Comparison of ENCODE assay signal across 24 cellular contexts in genomic region chr2:112312821-112313220, GRCh38. TPM values are rescaled to one million over a fixed set of nuclear protein-coding genes. Genes with fewer than 3 reads are reported as not detected.
DNase-seq lines count a peak whose midpoint lies in the region; ATAC-seq, FAIRE-seq and TF ChIP-seq lines count a peak whose summit lies in the region.
"Had no signal": no experiment of that assay in that cellular context is flagged by ENCODE, and none has a peak within 500 bp of the region (broad histone marks: within the 10 kb centered on the region; RNA-seq: fewer than 3 reads in every experiment).

No MANE protein-coding gene starts in this region.

- no peaks in the 10 kb centered on the region for H3F3A ChIP-seq in MM.1S (ENCODE audit: insufficient read depth, low read length)

- H2AFZ ChIP-seq in MM.1S (ENCODE audit: low read length) = no peak overlapping the region
- H2AFZ ChIP-seq: GM23338 had no signal

- H3K79me2 ChIP-seq in MM.1S (ENCODE audit: low read length) = no peaks in the 10 kb centered on the region

- DNase-seq in H54 (ENCODE audit: insufficient read length, low spot score) (no peak), MM.1S (peak; percentile 11), psoas muscle (no peak), MG63 (no peak)
- no peak for DNase-seq in activated naive CD4-positive, alpha-beta T cell treated with anti-CD3 and anti-CD28 coated beads for 36 hours
- DNase-seq: 8988T; ACHN; AML-193; BE2C; CD4-positive, alpha-beta T cell; CD8-positive, alpha-beta memory T cell; DMS 273 treated with DMSO at 0.1 percent for 48 hours; DMS79; EL; GDM1; HFFc6 had no signal

- ATAC-seq in psoas muscle (peak in 1 of 4 donors; percentile 49), GM19035 (IDR thresholded peaks at IDR 0.05; ENCODE audit: unreplicated experiment) (no peak)
- ATAC-seq: A549, GM12878, GM23338 had no signal

- no peaks in the 10 kb centered on the region for H3K27me3 ChIP-seq in MM.1S (replicated peaks; ENCODE audit: insufficient read depth, low read length)
- H3K27me3 ChIP-seq in psoas muscle (ENCODE audit: insufficient read depth in 3 of 3, low read length in 2 of 3) = no peaks in the 10 kb centered on the region
- no peaks in the 10 kb centered on the region for H3K27me3 ChIP-seq in MG63
- H3K27me3 ChIP-seq: BE2C; BLaER1 treated with 17β-estradiol and CSF1 and Interleukin-3, amounts not matched to agents 10 nM and 100 nM had no signal

- no peaks in the 10 kb centered on the region for H3K4me1 Mint-ChIP-seq in activated naive CD4-positive, alpha-beta T cell treated with anti-CD3 and anti-CD28 coated beads for 36 hours (ENCODE audit: low read depth)
- H3K4me1 Mint-ChIP-seq: CD14-positive monocyte; CD8-positive, alpha-beta memory T cell; GM23338 had no signal

- intact Hi-C loops in psoas muscle (cut with DNase I) = no loop called here
- intact Hi-C loops in activated naive CD4-positive, alpha-beta T cell treated with anti-CD3 and anti-CD28 coated beads for 36 hours (cut with micrococcal nuclease) = no loop called here

- TF ChIP-seq POLR2A in H54 (IDR thresholded peaks at IDR 0.05; ENCODE audit: low read depth, low read length) = no peak

- H3K9me3 ChIP-seq in MM.1S (replicated peaks; ENCODE audit: insufficient read depth, low read length) = no peaks in the 10 kb centered on the region
- no peaks in the 10 kb centered on the region for H3K9me3 ChIP-seq in psoas muscle
- no peaks in the 10 kb centered on the region for H3K9me3 ChIP-seq in MG63
- H3K9me3 ChIP-seq: A549; BE2C; BLaER1 treated with 17β-estradiol and CSF1 and Interleukin-3, amounts not matched to agents 10 nM and 100 nM; HAP-1 had no signal

- CTCF ChIA-PET in activated naive CD4-positive, alpha-beta T cell treated with anti-CD3 and anti-CD28 coated beads for 36 hours (lab: Charles Lee) = interaction anchor here (1.3 kb wide), 1 partner anchor 54 kb away, joined by 4 read pairs; no protein-coding TSS in a partner anchor

- H3K27me3 Mint-ChIP-seq in activated naive CD4-positive, alpha-beta T cell treated with anti-CD3 and anti-CD28 coated beads for 36 hours (ENCODE audit: low read depth) = no peaks in the 10 kb centered on the region
- H3K27me3 Mint-ChIP-seq: CD4-positive, alpha-beta T cell; CD8-positive, alpha-beta memory T cell had no signal

- no peaks in the 10 kb centered on the region for H3K9me2 ChIP-seq in MM.1S (replicated peaks; ENCODE audit: insufficient read depth, low read length)

- no peak for TF ChIP-seq CTCF in MM.1S (IDR thresholded peaks at IDR 0.05; ENCODE audit: low read length)
- no peak for TF ChIP-seq CTCF in psoas muscle (IDR thresholded peaks at IDR 0.05)

- H3K9ac ChIP-seq in MM.1S (ENCODE audit: low read length) = no peak overlapping the region
- H3K9ac ChIP-seq: BLaER1 treated with 17β-estradiol and CSF1 and Interleukin-3, amounts not matched to agents 10 nM and 100 nM had no signal

- H3K4me1 ChIP-seq in MM.1S (ENCODE audit: low read length) (peaks cover 6% of the 10 kb centered on the region; the same call in 1 of the 2 replicates), psoas muscle (peaks cover 4% of the 10 kb centered on the region)
- H3K4me1 ChIP-seq: BE2C; BLaER1 treated with 17β-estradiol and CSF1 and Interleukin-3, amounts not matched to agents 10 nM and 100 nM had no signal

- H3K9me3 Mint-ChIP-seq in activated naive CD4-positive, alpha-beta T cell treated with anti-CD3 and anti-CD28 coated beads for 36 hours = no peaks in the 10 kb centered on the region
- H3K9me3 Mint-ChIP-seq: CD14-positive monocyte; CD4-positive, alpha-beta T cell; CD8-positive, alpha-beta memory T cell; GM23338; HFFc6 had no signal

- H3K27ac ChIP-seq in MM.1S (ENCODE audit: low read length) (peak overlapping the region; percentile 27; the same call in 1 of the 2 replicates), psoas muscle (peak overlapping the region; percentile 14)
- H3K27ac ChIP-seq: A549; BLaER1 treated with 17β-estradiol and CSF1 and Interleukin-3, amounts not matched to agents 10 nM and 100 nM had no signal

- no peaks in the 10 kb centered on the region for H4K20me1 ChIP-seq in MM.1S (ENCODE audit: insufficient read depth, low read length)
- H4K20me1 ChIP-seq: BLaER1 treated with 17β-estradiol and CSF1 and Interleukin-3, amounts not matched to agents 10 nM and 100 nM had no signal

- H3K27ac Mint-ChIP-seq in activated naive CD4-positive, alpha-beta T cell treated with anti-CD3 and anti-CD28 coated beads for 36 hours = no peak overlapping the region
- H3K27ac Mint-ChIP-seq: CD14-positive monocyte; CD4-positive, alpha-beta T cell; CD8-positive, alpha-beta memory T cell; GM23338; HFFc6 had no signal

- H3K4me2 ChIP-seq in MM.1S (ENCODE audit: low read depth, low read length) = no peak overlapping the region
- H3K4me2 ChIP-seq: A549; BLaER1 treated with 17β-estradiol and CSF1 and Interleukin-3, amounts not matched to agents 10 nM and 100 nM; GM23338 had no signal

- FAIRE-seq in H54 (lab: Jason Lieb, UNC) = peak; percentile 6
- FAIRE-seq: A549, D721Med, GM12878 had no signal

- H3K4me3 ChIP-seq in MM.1S (ENCODE audit: low read length) (no peak overlapping the region), psoas muscle (no peak overlapping the region), MG63 (no peak overlapping the region)
- H3K4me3 ChIP-seq: A549; BLaER1 treated with 17β-estradiol and CSF1 and Interleukin-3, amounts not matched to agents 10 nM and 100 nM; GM12878; GM23338; HAP-1 had no signal

- H3K4me3 Mint-ChIP-seq in activated naive CD4-positive, alpha-beta T cell treated with anti-CD3 and anti-CD28 coated beads for 36 hours = no peak overlapping the region
- H3K4me3 Mint-ChIP-seq: CD14-positive monocyte; CD4-positive, alpha-beta T cell; CD8-positive, alpha-beta memory T cell; GM23338; HFFc6 had no signal

- peaks cover 3% of the 10 kb centered on the region for H3K36me3 Mint-ChIP-seq in activated naive CD4-positive, alpha-beta T cell treated with anti-CD3 and anti-CD28 coated beads for 36 hours (ENCODE audit: low read depth)

- WGBS in psoas muscle, 3 donors = 69 to 78% (median 74%) methylated on average over 2 of the region's 2 CpGs

- H3K36me3 ChIP-seq in MM.1S (replicated peaks; ENCODE audit: insufficient read depth, low read length) (no peaks in the 10 kb centered on the region), psoas muscle (ENCODE audit: insufficient read depth in 1 of 2, low read depth in 1 of 2) (peaks cover 0 to 46% of the 10 kb centered on the region in 2 donors), MG63 (no peaks in the 10 kb centered on the region)
- H3K36me3 ChIP-seq: BE2C, HAP-1 had no signal

RNA-seq across cellular contexts. Expression of gene ZC3H6, which starts 37.4 kb away (rescaled TPM):
- 10 to 100 TPM; 11.2 to 14.6 (median 13.1) TPM for total RNA-seq in psoas muscle
- polyA plus RNA-seq in psoas muscle = 1 to 10 TPM in 2 of 3 donors, under 1 TPM in 1; 0.81 to 2.5 (median 1.2) TPM
- total RNA-seq in activated naive CD4-positive, alpha-beta T cell treated with anti-CD3 and anti-CD28 coated beads for 36 hours = 10 to 100 TPM; 18.5 to 18.7 TPM
- 0.26 and 0.39 TPM in 2 replicates for total RNA-seq in MG63 (2014; rRNA removed; shearing (Covaris generic); ENCODE audit: low replicate concordance)

RNA-seq across cellular contexts. Expression of gene ZC3H8, which starts 58.0 kb away (rescaled TPM):
- total RNA-seq in psoas muscle = 10 to 100 TPM; 11.1 to 22.5 (median 15.5) TPM
- 10 to 100 TPM in 1 of 3 donors, 1 to 10 TPM in 2; 8.3 to 17.6 (median 9.3) TPM for polyA plus RNA-seq in psoas muscle
- 10 to 100 TPM; 15.5 to 18.7 TPM for total RNA-seq in activated naive CD4-positive, alpha-beta T cell treated with anti-CD3 and anti-CD28 coated beads for 36 hours
- 2.3 and 9.0 TPM in 2 replicates for total RNA-seq in MG63 (2014; rRNA removed; shearing (Covaris generic); ENCODE audit: low replicate concordance)
